15 cellular contexts compared by ENCODE assay signal in genomic region chr9:4713849-4714248, GRCh38. TPM values are rescaled to one million over a fixed set of nuclear protein-coding genes. Genes with fewer than 3 reads are reported as not detected.
A peak's percentile ranks its signal among the peaks of the same experiment; 100 is the strongest.
DNase-seq lines count a peak whose midpoint lies in the region; ATAC-seq and TF ChIP-seq lines count a peak whose summit lies in the region.
"Had no signal": no experiment of that assay in that cellular context is flagged by ENCODE, and none has a peak within 500 bp of the region (broad histone marks: within the 10 kb centered on the region; RNA-seq: fewer than 3 reads in every experiment).

No MANE protein-coding gene starts in this region.

- no peaks in the 10 kb centered on the region for H3K9me3 ChIP-seq in lower lobe of right lung
- H3K9me3 ChIP-seq: BE2C, ovary had no signal

- intact Hi-C loops in lower lobe of right lung (cut with DNase I) = no loop called here

- TF ChIP-seq CTCF in GM20000 (IDR thresholded peaks at IDR 0.05; ENCODE audit: extremely low read depth, missing control alignments) (no peak), lower lobe of right lung (IDR thresholded peaks at IDR 0.05) (no peak)

- no peak overlapping the region for H3K4me3 ChIP-seq in lower lobe of right lung
- H3K4me3 ChIP-seq in H7 (ENCODE audit: insufficient read depth, low read depth, low read length) = no peak overlapping the region
- H3K4me3 ChIP-seq: GM23248, ovary had no signal

- ATAC-seq in lower lobe of right lung (peak; percentile 40 to 63), HG03045 (IDR thresholded peaks at IDR 0.05; ENCODE audit: unreplicated experiment) (no peak)

- no peaks in the 10 kb centered on the region for H3K4me1 ChIP-seq in lower lobe of right lung
- H3K4me1 ChIP-seq: BE2C had no signal

- no peak overlapping the region for H3K27ac ChIP-seq in lower lobe of right lung
- H3K27ac ChIP-seq: GM23248, ovary, RWPE1 had no signal

- peaks cover 76% of the 10 kb centered on the region for H3K36me3 ChIP-seq in lower lobe of right lung
- H3K36me3 ChIP-seq in H7 (replicated peaks; ENCODE audit: control insufficient read depth, insufficient read depth, low read length) = peaks cover 20% of the 10 kb centered on the region
- H3K36me3 ChIP-seq: ovary had no signal

- in situ Hi-C loops in ACHN (cut with HindIII; ENCODE audit: low pct_ligation_motif_present, low pct_unique_long_range_greater_than_20kb, low sequenced_read_pairs) = no loop called here

- H3K27me3 ChIP-seq in lower lobe of right lung (ENCODE audit: low read depth) (no peaks in the 10 kb centered on the region), H7 (ENCODE audit: control insufficient read depth, insufficient read depth, low read length) (no peaks in the 10 kb centered on the region)
- H3K27me3 ChIP-seq: BE2C, ovary had no signal

- DNase-seq in AG20443 (ENCODE audit: low spot score) (peak; percentile 14), GM20000 (ENCODE audit: low spot score) (peak; percentile 10), cerebellum (ENCODE audit: low spot score) (peak; percentile 9), lower lobe of right lung (no peak), ACHN (no peak), H7 (no peak), germinal center (ENCODE audit: low spot score) (no peak)
- DNase-seq: activated naive CD4-positive, alpha-beta T cell treated with Interleukin-2 at 50 U/mL for 16 hours; BE2C; cerebellar nuclear complex; NCI-H187; ovary had no signal

RNA-seq across cellular contexts. Expression of gene AK3, which starts 27.2 kb away (rescaled TPM):
- total RNA-seq in cerebellum (37.5 TPM), lower lobe of right lung (40.4 TPM)
- total RNA-seq in H7 (2014; rRNA removed; shearing (Covaris generic)) = 116 and 118 TPM in 2 replicates

RNA-seq across cellular contexts. Expression of gene CDC37L1, which starts 34.5 kb away (rescaled TPM):
- total RNA-seq in cerebellum (20.1 TPM), lower lobe of right lung (14.3 TPM)
- 18.8 and 20.4 TPM in 2 replicates for total RNA-seq in H7 (2014; rRNA removed; shearing (Covaris generic))

RNA-seq across cellular contexts. Expression of gene SPATA6L, which starts 47.6 kb away (rescaled TPM):
- 12.0 TPM for total RNA-seq in cerebellum
- total RNA-seq in lower lobe of right lung = 16.3 TPM
- 0.48 TPM in 1 of 2 replicates, not detected in the other for total RNA-seq in H7 (2014; rRNA removed; shearing (Covaris generic))

RNA-seq across cellular contexts. Expression of gene PLPP6, which starts 51.8 kb away (rescaled TPM):
- total RNA-seq in cerebellum (10.6 TPM), lower lobe of right lung (5.3 TPM)
- total RNA-seq in H7 (2014; rRNA removed; shearing (Covaris generic)) = 5.8 and 6.8 TPM in 2 replicates

Comparison
In these comparisons a context has a peak if more than half of its experiments do, and no peak if none do; other contexts are left out.
1. DNase-seq: peak in AG20443 (single experiment), GM20000 (single experiment) and cerebellum (single experiment); none in lower lobe of right lung (single experiment), ACHN (single experiment), H7 (single experiment) and germinal center (single experiment).